9 cellular contexts compared by ENCODE assay signal in the genomic region with DNA sequence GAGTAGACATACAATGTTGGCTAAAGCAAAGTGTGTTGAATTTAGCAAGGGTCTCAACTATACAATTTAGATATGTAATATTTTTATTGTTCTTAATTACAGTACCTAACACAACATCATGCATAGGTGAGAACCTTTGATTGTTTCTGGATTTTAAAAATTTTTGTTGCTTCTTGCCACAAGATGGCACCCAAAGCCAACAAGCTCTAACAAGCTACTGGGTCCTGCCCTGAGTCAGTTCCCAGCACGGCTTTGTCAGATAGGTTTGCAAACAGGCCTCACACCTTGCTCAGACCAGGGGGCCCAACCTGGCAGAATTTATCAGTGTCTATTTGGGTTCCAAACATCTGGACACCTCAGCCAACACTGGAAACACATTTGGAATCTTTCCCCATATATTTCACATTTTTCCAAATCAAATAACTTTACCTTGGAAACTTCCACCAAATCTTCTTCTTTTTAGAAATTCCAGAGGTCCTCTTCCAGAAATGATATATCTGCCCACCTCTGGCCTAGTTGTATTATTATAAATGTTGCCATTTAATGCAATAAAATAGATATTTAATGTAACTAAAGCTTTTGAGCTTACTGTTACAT. TPM values are rescaled to one million over a fixed set of nuclear protein-coding genes. Genes with fewer than 3 reads are reported as not detected.
DNase-seq lines count a peak whose midpoint lies in the region; ATAC-seq and TF ChIP-seq lines count a peak whose summit lies in the region.
"Had no signal": no experiment of that assay in that cellular context is flagged by ENCODE, and none has a peak within 500 bp of the region (broad histone marks: within the 10 kb centered on the region; RNA-seq: fewer than 3 reads in every experiment).

No MANE protein-coding gene starts in this region.

- H3K27me3 Mint-ChIP-seq in Calu3 (ENCODE audit: unreplicated experiment), result peaks cover 59% of the 10 kb centered on the region

- H3K4me3 Mint-ChIP-seq in Calu3 (ENCODE audit: low read depth, unreplicated experiment), result no peak overlapping the region
- H3K4me3 Mint-ChIP-seq: memory B cell had no signal

- intact Hi-C loops in Calu3 (cut with micrococcal nuclease; ENCODE audit: unreplicated experiment), result loop anchor here (1.0 to 10.0 kb wide), 2 partner anchors 195 to 544 kb away; no protein-coding TSS in a partner anchor

- no peaks in the 10 kb centered on the region for H3K36me3 ChIP-seq in OCI-LY3 (replicated peaks; ENCODE audit: low read depth, low read length)

- ATAC-seq in GM21515 (IDR thresholded peaks at IDR 0.05; ENCODE audit: unreplicated experiment), result no peak

- no TSS peak for BruUV-seq in Calu3 (replicated peaks; lab: Mats Ljungman, UMichigan)

- no peaks in the 10 kb centered on the region for H4K20me1 ChIP-seq in OCI-LY3 (ENCODE audit: insufficient read depth, low read length)

- H3K4me1 ChIP-seq in OCI-LY3 (ENCODE audit: low read length), result no peaks in the 10 kb centered on the region

- no peak overlapping the region for H3K9ac ChIP-seq in OCI-LY3 (ENCODE audit: low read length)

- no peaks in the 10 kb centered on the region for H3K4me1 Mint-ChIP-seq in Calu3 (ENCODE audit: low read depth, unreplicated experiment)
- H3K4me1 Mint-ChIP-seq: memory B cell had no signal

- H3K27ac ChIP-seq in OCI-LY3 (ENCODE audit: low read length), result no peak overlapping the region

- H2AFZ ChIP-seq in OCI-LY3 (ENCODE audit: low read depth, low read length), result no peak overlapping the region

- DNase-seq in Calu3 (peak; percentile 40), HS-27A (ENCODE audit: low read depth) (peak; percentile 17), fibroblast of mammary gland (ENCODE audit: low read depth) (peak; percentile 55), retina (peak; percentile 38), GM19240 (ENCODE audit: insufficient read length, low spot score) (no peak), T-helper 9 cell (no peak)

- TF ChIP-seq CTCF in Calu3 (IDR thresholded peaks at IDR 0.05; ENCODE audit: unreplicated experiment) (no peak), OCI-LY3 (IDR thresholded peaks at IDR 0.05; ENCODE audit: low read depth, low read length) (peak; percentile 49), fibroblast of mammary gland (conservative IDR thresholded peaks at IDR 0.05; ENCODE audit: control insufficient read depth, insufficient read depth, low read depth, low read length) (peak; percentile 51)

- H3K4me3 ChIP-seq in OCI-LY3 (ENCODE audit: low read length), result no peak overlapping the region
- H3K4me3 ChIP-seq in fibroblast of mammary gland (ENCODE audit: control insufficient read depth, low read depth, low read length), result no peak overlapping the region

- no peak overlapping the region for H3K4me2 ChIP-seq in OCI-LY3 (ENCODE audit: low read length)

- no peaks in the 10 kb centered on the region for H3K79me2 ChIP-seq in OCI-LY3 (ENCODE audit: low read length)

- no peaks in the 10 kb centered on the region for H3K9me3 Mint-ChIP-seq in Calu3 (ENCODE audit: low read depth, unreplicated experiment)

- no peaks in the 10 kb centered on the region for H3K27me3 ChIP-seq in OCI-LY3 (ENCODE audit: low read depth, low read length)

- CTCF ChIA-PET in Calu3 (lab: Charles Lee), result interaction anchor here (1.0 kb wide), 1 partner anchor 233 kb away, joined by 6 read pairs; no protein-coding TSS in a partner anchor

- no peaks in the 10 kb centered on the region for H3K36me3 Mint-ChIP-seq in Calu3 (ENCODE audit: insufficient read depth, unreplicated experiment)
- H3K36me3 Mint-ChIP-seq: memory B cell had no signal

- H3K27ac Mint-ChIP-seq in Calu3 (ENCODE audit: unreplicated experiment), result no peak overlapping the region
- H3K27ac Mint-ChIP-seq: memory B cell had no signal

- H3K9me3 ChIP-seq in OCI-LY3 (ENCODE audit: insufficient read depth, low read length), result no peaks in the 10 kb centered on the region

RNA-seq across cellular contexts. Expression of a gene that starts 49.5 kb away (rescaled TPM):
- total RNA-seq in Calu3 (2022), result not detected in 2 replicates

Comparison
In these comparisons a context has a peak if more than half of its experiments do, and no peak if none do; other contexts are left out.
1. DNase-seq: peak in Calu3 (single experiment), HS-27A (single experiment), fibroblast of mammary gland (single experiment) and retina (single experiment); none in GM19240 (single experiment) and T-helper 9 cell (single experiment).